Comparison of ENCODE assay signal across 16 cellular contexts in genomic region chr21:35020902-35021301, GRCh38. TPM values are rescaled to one million over a fixed set of nuclear protein-coding genes. Genes with fewer than 3 reads are reported as not detected.
A peak's percentile ranks its signal among the peaks of the same experiment; 100 is the strongest.
DNase-seq lines count a peak whose midpoint lies in the region; ATAC-seq and TF ChIP-seq lines count a peak whose summit lies in the region.
"Had no signal": no experiment of that assay in that cellular context is flagged by ENCODE, and none has a peak within 500 bp of the region (broad histone marks: within the 10 kb centered on the region; RNA-seq: fewer than 3 reads in every experiment).

No MANE protein-coding gene starts in this region.

- peaks cover 71% of the 10 kb centered on the region for H3K4me1 Mint-ChIP-seq in activated CD4-positive, alpha-beta T cell treated with anti-CD3 and anti-CD28 coated beads, Interleukin-2, amount 10 ng/mL, durations not matched to agents 24 days and 14 days
- peaks cover 83% of the 10 kb centered on the region for H3K4me1 Mint-ChIP-seq in activated naive CD8-positive, alpha-beta T cell (ENCODE audit: low read depth)
- peaks cover 64 to 71% of the 10 kb centered on the region in 2 donors for H3K4me1 Mint-ChIP-seq in natural killer cell treated with Interleukin-12 subunit alpha and Interleukin-12 subunit beta and Interleukin-15 and Interleukin-18, amount 100 ng/mL, for 72 hours (ENCODE audit: low read depth in 2 of 2)
- H3K4me1 Mint-ChIP-seq in osteocyte (ENCODE audit: unreplicated experiment) = no peaks in the 10 kb centered on the region

- H3K27me3 ChIP-seq in GM23248 (replicated peaks; ENCODE audit: insufficient read depth) = no peaks in the 10 kb centered on the region
- H3K27me3 ChIP-seq: gastrocnemius medialis had no signal

- ATAC-seq in natural killer cell treated with Interleukin-12 subunit alpha and Interleukin-12 subunit beta and Interleukin-15 and Interleukin-18, amount 100 ng/mL, for 72 hours = no peak
- ATAC-seq in GM18519 (IDR thresholded peaks at IDR 0.05; ENCODE audit: low FRiP score, unreplicated experiment) = no peak
- ATAC-seq: gastrocnemius medialis, left cardiac atrium had no signal

- 0 out of 2 replicates have a peak, but pooled peaks cover 4% of the 10 kb centered on the region for H3K4me1 ChIP-seq in GM23248 (ENCODE audit: insufficient read depth)
- H3K4me1 ChIP-seq: gastrocnemius medialis had no signal

- no peak overlapping the region for H3K9ac ChIP-seq in GM23248

- WGBS in GM23248 (ENCODE audit: low coverage in 1 of 2, low lambda C conversion rate in 2 of 2, missing lambda C conversion rate in 2 of 2), 2 experiments = 32 to 38% methylated on average over 1 of the region's 1 CpG

- H2AFZ ChIP-seq in GM23248 = no peak overlapping the region

- peak overlapping the region; percentile 9 for H3K4me3 Mint-ChIP-seq in activated CD4-positive, alpha-beta T cell treated with anti-CD3 and anti-CD28 coated beads, Interleukin-2, amount 10 ng/mL, durations not matched to agents 24 days and 14 days
- H3K4me3 Mint-ChIP-seq in activated naive CD8-positive, alpha-beta T cell = peak overlapping the region; percentile 60
- peak overlapping the region; percentile 49 for H3K4me3 Mint-ChIP-seq in natural killer cell treated with Interleukin-12 subunit alpha and Interleukin-12 subunit beta and Interleukin-15 and Interleukin-18, amount 100 ng/mL, for 72 hours
- no peak overlapping the region for H3K4me3 Mint-ChIP-seq in osteocyte (ENCODE audit: unreplicated experiment)
- H3K4me3 Mint-ChIP-seq: nephron had no signal

- H4K20me1 ChIP-seq in GM23248 (ENCODE audit: insufficient read depth) = no peaks in the 10 kb centered on the region

- intact Hi-C loops in activated CD4-positive, alpha-beta T cell treated with anti-CD3 and anti-CD28 coated beads, Interleukin-2, amount 10 ng/mL, durations not matched to agents 24 days and 14 days (cut with micrococcal nuclease) = no loop called here

- H3K79me2 ChIP-seq in GM23248 (ENCODE audit: insufficient read depth) = no peaks in the 10 kb centered on the region

- no peak overlapping the region for H3K4me3 ChIP-seq in GM23248
- H3K4me3 ChIP-seq: gastrocnemius medialis, skin epidermis had no signal

- no peaks in the 10 kb centered on the region for H3K27me3 Mint-ChIP-seq in activated CD4-positive, alpha-beta T cell treated with anti-CD3 and anti-CD28 coated beads, Interleukin-2, amount 10 ng/mL, durations not matched to agents 24 days and 14 days
- no peaks in the 10 kb centered on the region for H3K27me3 Mint-ChIP-seq in activated naive CD8-positive, alpha-beta T cell
- H3K27me3 Mint-ChIP-seq in natural killer cell treated with Interleukin-12 subunit alpha and Interleukin-12 subunit beta and Interleukin-15 and Interleukin-18, amount 100 ng/mL, for 72 hours = no peaks in the 10 kb centered on the region
- no peaks in the 10 kb centered on the region for H3K27me3 Mint-ChIP-seq in osteocyte (ENCODE audit: unreplicated experiment)

- peaks cover 39% of the 10 kb centered on the region for H3K36me3 Mint-ChIP-seq in activated CD4-positive, alpha-beta T cell treated with anti-CD3 and anti-CD28 coated beads, Interleukin-2, amount 10 ng/mL, durations not matched to agents 24 days and 14 days (ENCODE audit: low read depth)
- peaks cover 17% of the 10 kb centered on the region for H3K36me3 Mint-ChIP-seq in activated naive CD8-positive, alpha-beta T cell
- H3K36me3 Mint-ChIP-seq in natural killer cell treated with Interleukin-12 subunit alpha and Interleukin-12 subunit beta and Interleukin-15 and Interleukin-18, amount 100 ng/mL, for 72 hours = no peaks in the 10 kb centered on the region
- no peaks in the 10 kb centered on the region for H3K36me3 Mint-ChIP-seq in osteocyte (ENCODE audit: unreplicated experiment)

- H3K4me2 ChIP-seq in GM23248 (ENCODE audit: unreplicated experiment) = no peak overlapping the region

- in situ Hi-C loops in GM23248 (cut with MboI) = no loop called here

- no peak for TF ChIP-seq CTCF in osteocyte (IDR thresholded peaks at IDR 0.05)

- H3K9me3 ChIP-seq in GM23248 (ENCODE audit: low read depth) = no peaks in the 10 kb centered on the region
- H3K9me3 ChIP-seq: gastrocnemius medialis had no signal

- no peaks in the 10 kb centered on the region for H3K9me2 ChIP-seq in GM23248 (ENCODE audit: insufficient read depth)

- no peak overlapping the region for H3K27ac ChIP-seq in GM23248
- H3K27ac ChIP-seq: gastrocnemius medialis, RWPE1 had no signal

- H3K9me3 Mint-ChIP-seq in activated CD4-positive, alpha-beta T cell treated with anti-CD3 and anti-CD28 coated beads, Interleukin-2, amount 10 ng/mL, durations not matched to agents 24 days and 14 days = peaks cover 3% of the 10 kb centered on the region
- no peaks in the 10 kb centered on the region for H3K9me3 Mint-ChIP-seq in activated naive CD8-positive, alpha-beta T cell (ENCODE audit: low read depth)
- no peaks in the 10 kb centered on the region for H3K9me3 Mint-ChIP-seq in natural killer cell treated with Interleukin-12 subunit alpha and Interleukin-12 subunit beta and Interleukin-15 and Interleukin-18, amount 100 ng/mL, for 72 hours
- H3K9me3 Mint-ChIP-seq in osteocyte (ENCODE audit: unreplicated experiment) = no peaks in the 10 kb centered on the region
- H3K9me3 Mint-ChIP-seq: nephron had no signal

- no peaks in the 10 kb centered on the region for H3F3A ChIP-seq in GM23248 (ENCODE audit: insufficient read depth)

- peak overlapping the region; percentile 38 for H3K27ac Mint-ChIP-seq in activated CD4-positive, alpha-beta T cell treated with anti-CD3 and anti-CD28 coated beads, Interleukin-2, amount 10 ng/mL, durations not matched to agents 24 days and 14 days
- H3K27ac Mint-ChIP-seq in activated naive CD8-positive, alpha-beta T cell = peak overlapping the region; percentile 83
- H3K27ac Mint-ChIP-seq in natural killer cell treated with Interleukin-12 subunit alpha and Interleukin-12 subunit beta and Interleukin-15 and Interleukin-18, amount 100 ng/mL, for 72 hours = peak overlapping the region; percentile 64 to 75
- no peak overlapping the region for H3K27ac Mint-ChIP-seq in osteocyte (ENCODE audit: unreplicated experiment)
- H3K27ac Mint-ChIP-seq: nephron had no signal

- DNase-seq in activated CD4-positive, alpha-beta T cell treated with anti-CD3 and anti-CD28 coated beads, Interleukin-2, amount 10 ng/mL, durations not matched to agents 24 days and 14 days = no peak
- DNase-seq in activated CD4-positive, alpha-beta T cell treated with anti-CD3 and anti-CD28 coated beads for 1 hour = no peak
- DNase-seq in GM23248 (peak; percentile 66), osteocyte (ENCODE audit: extremely low spot score, unreplicated experiment) (no peak), cerebellar nuclear complex (lab: John Stamatoyannopoulos, UW) (no peak)
- no peak for DNase-seq in natural killer cell treated with Interleukin-12 subunit alpha and Interleukin-12 subunit beta and Interleukin-15 and Interleukin-18, amount 100 ng/mL, for 72 hours (ENCODE audit: low spot score)
- DNase-seq: activated naive CD4-positive, alpha-beta T cell; gastrocnemius medialis; left cardiac atrium; NCI-H1092 treated with DMSO at 0.1 percent for 48 hours; NCI-H446 treated with DMSO at 0.1 percent for 48 hours had no signal

- no peaks in the 10 kb centered on the region for H3K36me3 ChIP-seq in GM23248 (ENCODE audit: low read depth)
- H3K36me3 ChIP-seq: gastrocnemius medialis had no signal

RNA-seq across cellular contexts. Expression of gene RUNX1, which starts 28.2 kb away (rescaled TPM):
- 100 and 101 TPM in 2 replicates for total RNA-seq in activated CD4-positive, alpha-beta T cell treated with anti-CD3 and anti-CD28 coated beads, Interleukin-2, amount 10 ng/mL, durations not matched to agents 24 days and 14 days
- 32.6 and 35.3 TPM in 2 replicates for total RNA-seq in GM23248 (2014; rRNA removed; shearing (Covaris generic))
- polyA plus RNA-seq in GM23248 (2016; fragmentation: Nextera tagmentation; extraction: Ambion mirVana) = 21.3 and 23.1 TPM in 2 replicates
- 100 to 1,000 TPM in 1 of 2 donors, 10 to 100 TPM in 1; 67.8 to 121 TPM for total RNA-seq in natural killer cell treated with Interleukin-12 subunit alpha and Interleukin-12 subunit beta and Interleukin-15 and Interleukin-18, amount 100 ng/mL, for 72 hours
- 23.6 and 23.9 TPM in 2 replicates for total RNA-seq in osteocyte
